In genomic region chr19:633786-634639, GRCh38 we compare ENCODE assay signal across 8 cellular contexts. TPM values are rescaled to one million over a fixed set of nuclear protein-coding genes. Genes with fewer than 3 reads are reported as not detected.
DNase-seq lines count a peak whose midpoint lies in the region; ATAC-seq and TF ChIP-seq lines count a peak whose summit lies in the region.

No MANE protein-coding gene starts in this region.

- TF ChIP-seq POLR2A in lower leg skin (IDR thresholded peaks at IDR 0.05) (no peak), upper lobe of left lung (IDR thresholded peaks at IDR 0.05) (no peak)

- H3K27ac ChIP-seq in ascending aorta (peak overlapping the region; percentile 53 to 72), upper lobe of left lung (peak overlapping the region in 2 of 4 donors; percentile 67 to 76)

- H3K4me3 ChIP-seq in ascending aorta (peak overlapping the region; percentile 56 to 97), lower leg skin (ENCODE audit: low read depth, poor library complexity, severe bottlenecking) (peak overlapping the region; percentile 21), upper lobe of left lung (peak overlapping the region; percentile 42 to 99 (median 88))

- H3K36me3 ChIP-seq in ascending aorta (peaks cover 7 to 9% of the 10 kb centered on the region in 2 donors), upper lobe of left lung (peaks cover 0 to 15% (median 9%) of the 10 kb centered on the region in 4 donors)

- CTCF ChIA-PET in activated naive CD4-positive, alpha-beta T cell treated with anti-CD3 and anti-CD28 coated beads, Interleukin-2, amount 10 ng/mL, durations not matched to agents 7 days and 5 days (lab: Charles Lee): no interaction called here

- intact Hi-C loops in ascending aorta (cut with DNase I) (loop anchor here (1.0 to 5.0 kb wide), 2 partner anchors 29 to 62 kb away; partner anchors contain the start of genes BSG and RNF126), lower leg skin (cut with DNase I; ENCODE audit: low total_unique reads) (no loop called here), posterior cingulate gyrus (cut with DNase I) (no loop called here)

- no peaks in the 10 kb centered on the region for H3K9me3 Mint-ChIP-seq in activated naive CD4-positive, alpha-beta T cell treated with anti-CD3 and anti-CD28 coated beads, Interleukin-2, amount 10 ng/mL, durations not matched to agents 7 days and 5 days

- 18 to 23% methylated on average over 30 to 32 of the region's 32 CpGs for WGBS in lower leg skin, 2 donors
- 27 to 28% methylated on average over 31 to 32 of the region's 32 CpGs for WGBS in upper lobe of left lung, 2 donors

- H3K27ac Mint-ChIP-seq in activated naive CD4-positive, alpha-beta T cell treated with anti-CD3 and anti-CD28 coated beads, Interleukin-2, amount 10 ng/mL, durations not matched to agents 7 days and 5 days: peak overlapping the region; percentile 92

- peaks cover 16% of the 10 kb centered on the region for H3K36me3 Mint-ChIP-seq in activated naive CD4-positive, alpha-beta T cell treated with anti-CD3 and anti-CD28 coated beads, Interleukin-2, amount 10 ng/mL, durations not matched to agents 7 days and 5 days

- TF ChIP-seq EP300 in upper lobe of left lung (IDR thresholded peaks at IDR 0.05): no peak

- peaks cover 15% of the 10 kb centered on the region for H3K27me3 Mint-ChIP-seq in activated naive CD4-positive, alpha-beta T cell treated with anti-CD3 and anti-CD28 coated beads, Interleukin-2, amount 10 ng/mL, durations not matched to agents 7 days and 5 days

- TF ChIP-seq CTCF in ascending aorta (IDR thresholded peaks at IDR 0.05) (no peak), lower leg skin (IDR thresholded peaks at IDR 0.05) (no peak), upper lobe of left lung (IDR thresholded peaks at IDR 0.05) (no peak)

- no peaks in the 10 kb centered on the region for H3K27me3 ChIP-seq in ascending aorta
- no peaks in the 10 kb centered on the region for H3K27me3 ChIP-seq in upper lobe of left lung

- peak; percentile 39 for DNase-seq in activated naive CD4-positive, alpha-beta T cell treated with anti-CD3 and anti-CD28 coated beads, Interleukin-2, amount 10 ng/mL, durations not matched to agents 7 days and 5 days
- DNase-seq in activated naive CD4-positive, alpha-beta T cell treated with anti-CD3 and anti-CD28 coated beads, Interleukin-2, amount 50 U/mL, for 16 hours: no peak
- no peak for DNase-seq in ascending aorta (ENCODE audit: low spot score in 2 of 2)
- no peak for DNase-seq in lower leg skin (ENCODE audit: low spot score in 2 of 2)
- DNase-seq in upper lobe of left lung: peak in 1 of 2 donors; percentile 58
- no peak for DNase-seq in posterior cingulate gyrus
- no peak for DNase-seq in NCI-H510A treated with DMSO at 0.1 percent for 48 hours (lab: John Stamatoyannopoulos, UW)

- peaks cover 11 to 25% of the 10 kb centered on the region in 2 donors for H3K4me1 ChIP-seq in ascending aorta
- peaks cover 27 to 37% (median 28%) of the 10 kb centered on the region in 4 donors for H3K4me1 ChIP-seq in upper lobe of left lung

- no peaks in the 10 kb centered on the region for H3K9me3 ChIP-seq in ascending aorta
- no peaks in the 10 kb centered on the region for H3K9me3 ChIP-seq in upper lobe of left lung

- H3K4me1 Mint-ChIP-seq in activated naive CD4-positive, alpha-beta T cell treated with anti-CD3 and anti-CD28 coated beads, Interleukin-2, amount 10 ng/mL, durations not matched to agents 7 days and 5 days: peaks cover 42% of the 10 kb centered on the region

- H3K4me3 Mint-ChIP-seq in activated naive CD4-positive, alpha-beta T cell treated with anti-CD3 and anti-CD28 coated beads, Interleukin-2, amount 10 ng/mL, durations not matched to agents 7 days and 5 days: peak overlapping the region; percentile 97

- ATAC-seq in upper lobe of left lung (ENCODE audit: low FRiP score in 2 of 2): peak in 1 of 2 donors; percentile 4
- no peak for ATAC-seq in GM19328 (IDR thresholded peaks at IDR 0.05; ENCODE audit: unreplicated experiment)

RNA-seq across cellular contexts. Expression of gene POLRMT, which starts 0.7 kb away (rescaled TPM):
- 26.8 TPM for total RNA-seq in ascending aorta
- total RNA-seq in lower leg skin: 10 to 100 TPM; 37.8 to 61.1 (median 46.9) TPM
- 10 to 100 TPM; 26.7 to 86.5 (median 50.9) TPM for total RNA-seq in upper lobe of left lung

RNA-seq across cellular contexts. Expression of gene FGF22, which starts 5.7 kb away (rescaled TPM):
- not detected for total RNA-seq in ascending aorta
- total RNA-seq in lower leg skin: 10 to 100 TPM; 16.1 to 41.8 (median 25.6) TPM
- 1 to 10 TPM in 3 of 6 donors, under 1 TPM in 2, not detected in 1; 0.40 to 6.3 (median 1.2) TPM for total RNA-seq in upper lobe of left lung

RNA-seq across cellular contexts. Expression of gene RNF126, which starts 29.0 kb away (rescaled TPM):
- total RNA-seq in ascending aorta: 39.0 TPM
- 100 to 1,000 TPM in 3 of 4 donors, 10 to 100 TPM in 1; 96.6 to 156 (median 126) TPM for total RNA-seq in lower leg skin
- total RNA-seq in upper lobe of left lung: 100 to 1,000 TPM in 1 of 6 donors, 10 to 100 TPM in 5; 36.7 to 106 (median 66.3) TPM

RNA-seq across cellular contexts. Expression of gene FSTL3, which starts 42.2 kb away (rescaled TPM):
- total RNA-seq in ascending aorta (541 TPM), lower leg skin (10 to 100 TPM; 14.4 to 51.6 (median 43.5) TPM), upper lobe of left lung (100 to 1,000 TPM; 109 to 335 (median 197) TPM)

RNA-seq across cellular contexts. Expression of gene HCN2, which starts 44.3 kb away (rescaled TPM):
- not detected for total RNA-seq in ascending aorta
- 1 to 10 TPM in 2 of 4 donors, under 1 TPM in 2; 0.21 to 1.7 (median 1.1) TPM for total RNA-seq in lower leg skin
- under 1 TPM in 3 of 6 donors, not detected in 3; 0.46 to 0.47 (median 0.46) TPM for total RNA-seq in upper lobe of left lung

Comparison
In these comparisons a context has a peak if more than half of its experiments do, and no peak if none do; other contexts are left out.
1. H3K4me3 ChIP-seq: peak in every context shown above with its lines; median percentile 88 in upper lobe of left lung; 76 in ascending aorta; 21 in lower leg skin.